15 cellular contexts compared by ENCODE assay signal in the genomic region with DNA sequence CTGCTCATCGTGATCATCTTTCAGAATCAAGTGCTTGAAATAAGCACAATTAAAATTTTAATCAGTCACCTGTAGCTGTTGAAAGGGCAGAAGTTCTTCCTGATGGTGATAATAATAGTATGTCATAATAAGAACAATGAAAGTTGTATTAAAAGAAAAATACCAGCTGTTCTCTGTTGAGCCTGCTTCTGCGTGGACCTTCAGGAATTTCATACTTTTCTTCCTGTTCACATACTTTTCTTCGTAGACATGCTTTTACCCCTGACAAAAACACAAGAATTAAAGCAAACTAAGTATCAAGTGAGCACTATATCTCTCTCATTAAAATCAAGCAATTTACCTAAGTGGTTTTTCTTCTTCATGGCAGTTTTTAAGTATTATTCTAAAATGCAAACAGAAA.
"Had no signal": no experiment of that assay in that cellular context is flagged by ENCODE, and none has a peak within 500 bp of the region (broad histone marks: within the 10 kb centered on the region; RNA-seq: fewer than 3 reads in every experiment).

No MANE protein-coding gene starts in this region.

- H3K36me3 ChIP-seq: adrenal gland had no signal

- H3K27me3 Mint-ChIP-seq: activated naive CD4-positive, alpha-beta T cell treated with anti-CD3 and anti-CD28 coated beads, Interleukin-2, amount 50 U/mL, for 24 hours; natural killer cell treated with Interleukin-12 subunit alpha and Interleukin-12 subunit beta and Interleukin-15 and Interleukin-18, amount 100 ng/mL, for 72 hours had no signal

- FAIRE-seq: endometrium had no signal

- H3K9me3 ChIP-seq: adrenal gland, body of pancreas had no signal

- H3K27ac Mint-ChIP-seq: activated naive CD4-positive, alpha-beta T cell treated with anti-CD3 and anti-CD28 coated beads, Interleukin-2, amount 50 U/mL, for 24 hours; natural killer cell treated with Interleukin-12 subunit alpha and Interleukin-12 subunit beta and Interleukin-15 and Interleukin-18, amount 100 ng/mL, for 72 hours had no signal

- H3K9me3 Mint-ChIP-seq: activated naive CD4-positive, alpha-beta T cell treated with anti-CD3 and anti-CD28 coated beads, Interleukin-2, amount 50 U/mL, for 24 hours; natural killer cell treated with Interleukin-12 subunit alpha and Interleukin-12 subunit beta and Interleukin-15 and Interleukin-18, amount 100 ng/mL, for 72 hours had no signal

- H3K27me3 ChIP-seq: adrenal gland, body of pancreas had no signal

- H3K4me1 Mint-ChIP-seq: activated naive CD4-positive, alpha-beta T cell treated with anti-CD3 and anti-CD28 coated beads, Interleukin-2, amount 50 U/mL, for 24 hours had no signal

- H3K27ac ChIP-seq: adrenal gland, body of pancreas, coronary artery, WERI-Rb-1 had no signal

- H3K4me3 ChIP-seq: adrenal gland, body of pancreas, coronary artery had no signal

- H3K4me3 Mint-ChIP-seq: activated naive CD4-positive, alpha-beta T cell treated with anti-CD3 and anti-CD28 coated beads, Interleukin-2, amount 50 U/mL, for 24 hours; natural killer cell treated with Interleukin-12 subunit alpha and Interleukin-12 subunit beta and Interleukin-15 and Interleukin-18, amount 100 ng/mL, for 72 hours had no signal

- H3K4me1 ChIP-seq: adrenal gland, body of pancreas had no signal

- ATAC-seq: body of pancreas, sciatic nerve had no signal

- DNase-seq: activated CD4-positive, alpha-beta T cell treated with anti-CD3 and anti-CD28 coated beads for 1 hour; activated gamma-delta T cell; adrenal gland; body of pancreas; central memory CD4-positive, alpha-beta T cell; left cardiac atrium; stimulated activated CD8-positive, alpha-beta memory T cell treated with anti-CD3 and anti-CD28 coated beads, Interleukin-4, amount 100 ng/mL, for 48 hours; stimulated activated naive CD4-positive, alpha-beta T cell; SW 1271; WERI-Rb-1 had no signal
